In genomic region chr20:62860391-62860923, GRCh38 we compare ENCODE assay signal across 9 cellular contexts. TPM values are rescaled to one million over a fixed set of nuclear protein-coding genes. Genes with fewer than 3 reads are reported as not detected.
A peak's percentile ranks its signal among the peaks of the same experiment; 100 is the strongest.
DNase-seq lines count a peak whose midpoint lies in the region; ATAC-seq, FAIRE-seq and TF ChIP-seq lines count a peak whose summit lies in the region.
"Had no signal": no experiment of that assay in that cellular context is flagged by ENCODE, and none has a peak within 500 bp of the region (broad histone marks: within the 10 kb centered on the region; RNA-seq: fewer than 3 reads in every experiment).

No MANE protein-coding gene starts in this region.

- H3K27me3 Mint-ChIP-seq in T-helper 1 cell treated with Interleukin-12 subunit alpha and Interleukin-12 subunit beta and Interleukin-4 antibody, amounts not matched to agents 30 μg/mL and 1 μg/mL, for 36 hours (ENCODE audit: low read depth), result peaks cover 31% of the 10 kb centered on the region

- TF ChIP-seq POLR2A in NB4 (IDR thresholded peaks at IDR 0.05; ENCODE audit: extremely low read depth, insufficient read length), result no peak

- no peak for ATAC-seq in GM21381 (IDR thresholded peaks at IDR 0.05; ENCODE audit: unreplicated experiment)

- H3K36me3 ChIP-seq in bronchial epithelial cell (ENCODE audit: control insufficient read depth, insufficient read depth, low read length), result peaks cover 1% of the 10 kb centered on the region

- H3K36me3 Mint-ChIP-seq in T-helper 1 cell treated with Interleukin-12 subunit alpha and Interleukin-12 subunit beta and Interleukin-4 antibody, amounts not matched to agents 30 μg/mL and 1 μg/mL, for 36 hours (ENCODE audit: low read depth), result peaks cover 3% of the 10 kb centered on the region

- TF ChIP-seq CTCF in NB4 (IDR thresholded peaks at IDR 0.05; ENCODE audit: low read depth, low read length), result no peak
- TF ChIP-seq CTCF in bronchial epithelial cell (IDR thresholded peaks at IDR 0.05; ENCODE audit: insufficient read depth, low read length, severe bottlenecking), result no peak

- FAIRE-seq in bronchial epithelial cell (lab: Jason Lieb, UNC) (no peak), urothelium cell line (lab: Jason Lieb, UNC) (no peak)
- FAIRE-seq: endometrium had no signal

- H3K27me3 ChIP-seq in bronchial epithelial cell (ENCODE audit: control insufficient read depth, insufficient read depth, low read length), result no peaks in the 10 kb centered on the region

- no peak for DNase-seq in T-helper 1 cell
- peak; percentile 38 for DNase-seq in NB4 (ENCODE audit: low read depth)
- DNase-seq in bronchial epithelial cell (ENCODE audit: low read depth), result no peak
- peak; percentile 68 for DNase-seq in medulla oblongata (ENCODE audit: extremely low spot score)
- peak; percentile 63 for DNase-seq in urothelium cell line (ENCODE audit: low spot score)
- no peak for DNase-seq in NOMO-1 treated with dmso at 0.1 percent for 144 hours (lab: John Stamatoyannopoulos, UW; ENCODE audit: unreplicated experiment)

- H3K4me3 Mint-ChIP-seq in T-helper 1 cell treated with Interleukin-12 subunit alpha and Interleukin-12 subunit beta and Interleukin-4 antibody, amounts not matched to agents 30 μg/mL and 1 μg/mL, for 36 hours, result peak overlapping the region; percentile 44

- no peak overlapping the region for H3K27ac Mint-ChIP-seq in T-helper 1 cell treated with Interleukin-12 subunit alpha and Interleukin-12 subunit beta and Interleukin-4 antibody, amounts not matched to agents 30 μg/mL and 1 μg/mL, for 36 hours

- no peaks in the 10 kb centered on the region for H3K9me3 Mint-ChIP-seq in T-helper 1 cell treated with Interleukin-12 subunit alpha and Interleukin-12 subunit beta and Interleukin-4 antibody, amounts not matched to agents 30 μg/mL and 1 μg/mL, for 36 hours

- peak overlapping the region; percentile 67 for H3K4me3 ChIP-seq in NB4 (ENCODE audit: low read depth, low read length)
- peak overlapping the region; percentile 53 for H3K4me3 ChIP-seq in bronchial epithelial cell (ENCODE audit: low read depth, low read length)

- H3K4me1 Mint-ChIP-seq in T-helper 1 cell treated with Interleukin-12 subunit alpha and Interleukin-12 subunit beta and Interleukin-4 antibody, amounts not matched to agents 30 μg/mL and 1 μg/mL, for 36 hours (ENCODE audit: low read depth), result peaks cover 12% of the 10 kb centered on the region

RNA-seq across cellular contexts. Expression of gene TCFL5, which starts 1.2 kb away (rescaled TPM):
- 13.2 and 14.5 TPM in 2 replicates for total RNA-seq in bronchial epithelial cell

RNA-seq across cellular contexts. Expression of gene COL9A3, which starts 43.6 kb away (rescaled TPM):
- total RNA-seq in bronchial epithelial cell, result not detected in 2 replicates

RNA-seq across cellular contexts. Expression of gene OGFR, which starts 55.8 kb away (rescaled TPM):
- total RNA-seq in bronchial epithelial cell, result 16.1 and 17.8 TPM in 2 replicates

Comparison
In these comparisons a context has a peak if more than half of its experiments do, and no peak if none do; other contexts are left out.
1. DNase-seq: peak in NB4 (single experiment), medulla oblongata (single experiment) and urothelium cell line (single experiment); none in T-helper 1 cell (0 of 5), bronchial epithelial cell (single experiment) and NOMO-1 treated with dmso at 0.1 percent for 144 hours (single experiment).